In genomic region chr15:85722374-85722773, GRCh38 we compare ENCODE assay signal across 27 cellular contexts.
DNase-seq lines count a peak whose midpoint lies in the region; ATAC-seq and TF ChIP-seq lines count a peak whose summit lies in the region.
"Had no signal": no experiment of that assay in that cellular context is flagged by ENCODE, and none has a peak within 500 bp of the region (broad histone marks: within the 10 kb centered on the region; RNA-seq: fewer than 3 reads in every experiment).

No MANE protein-coding gene starts in this region.

- peaks cover 98% of the 10 kb centered on the region for H3K36me3 ChIP-seq in CD4-positive, CD25-positive, alpha-beta regulatory T cell (ENCODE audit: control insufficient read depth, insufficient read depth, low read length)
- peaks cover 12 to 81% of the 10 kb centered on the region in 2 donors for H3K36me3 ChIP-seq in gastroesophageal sphincter

- no peak overlapping the region for H3K4me3 ChIP-seq in CD4-positive, CD25-positive, alpha-beta regulatory T cell (ENCODE audit: low read depth, low read length)
- H3K4me3 ChIP-seq in gastroesophageal sphincter = no peak overlapping the region
- H3K4me3 ChIP-seq: cardiac muscle cell, stomach had no signal

- H3K4me1 ChIP-seq in CD4-positive, CD25-positive, alpha-beta regulatory T cell (ENCODE audit: control insufficient read depth, insufficient read depth, low read length, poor library complexity, severe bottlenecking) = peaks cover 15% of the 10 kb centered on the region
- H3K4me1 ChIP-seq in gastroesophageal sphincter = peaks cover 23 to 51% (median 35%) of the 10 kb centered on the region in 3 donors

- peak overlapping the region; percentile 55 for H3K27ac Mint-ChIP-seq in activated CD8-positive, alpha-beta T cell treated with anti-CD3 and anti-CD28 coated beads for 36 hours
- no peak overlapping the region for H3K27ac Mint-ChIP-seq in activated CD8-positive, alpha-beta T cell treated with anti-CD3 and anti-CD28 coated beads, Interleukin-2, amount 10 ng/mL, durations not matched to agents 7 days and 5 days
- H3K27ac Mint-ChIP-seq in CD4-positive, CD25-positive, alpha-beta regulatory T cell = peak overlapping the region in 1 of 3 donors; percentile 72
- peak overlapping the region; percentile 71 to 91 for H3K27ac Mint-ChIP-seq in natural killer cell
- H3K27ac Mint-ChIP-seq: dendritic cell treated with granulocyte-macrophage colony-stimulating factor and Interleukin-4, amounts not matched to agents 40 ng/mL and 50 ng/mL, for 4 days; nephron had no signal

- H3K9me3 ChIP-seq in CD4-positive, CD25-positive, alpha-beta regulatory T cell (ENCODE audit: control insufficient read depth in 2 of 2, low read length in 2 of 2) = no peaks in the 10 kb centered on the region
- H3K9me3 ChIP-seq in gastroesophageal sphincter = no peaks in the 10 kb centered on the region
- H3K9me3 ChIP-seq: Caco-2, stomach had no signal

- no peak for TF ChIP-seq EP300 in gastroesophageal sphincter (IDR thresholded peaks at IDR 0.05)

- no peaks in the 10 kb centered on the region for H3K27me3 ChIP-seq in CD4-positive, CD25-positive, alpha-beta regulatory T cell (ENCODE audit: control insufficient read depth, insufficient read depth, low read length)
- no peaks in the 10 kb centered on the region for H3K27me3 ChIP-seq in gastroesophageal sphincter
- H3K27me3 ChIP-seq: cardiac muscle cell, stomach had no signal

- intact Hi-C loops in activated CD8-positive, alpha-beta T cell treated with anti-CD3 and anti-CD28 coated beads for 36 hours (cut with micrococcal nuclease) = no loop called here
- intact Hi-C loops in natural killer cell (cut with micrococcal nuclease) = no loop called here

- peaks cover 75% of the 10 kb centered on the region for H3K36me3 Mint-ChIP-seq in activated CD8-positive, alpha-beta T cell treated with anti-CD3 and anti-CD28 coated beads for 36 hours (ENCODE audit: low read depth)
- peaks cover 77% of the 10 kb centered on the region for H3K36me3 Mint-ChIP-seq in activated CD8-positive, alpha-beta T cell treated with anti-CD3 and anti-CD28 coated beads, Interleukin-2, amount 10 ng/mL, durations not matched to agents 7 days and 5 days (ENCODE audit: low read depth)
- H3K36me3 Mint-ChIP-seq in CD4-positive, CD25-positive, alpha-beta regulatory T cell = peaks cover 51% of the 10 kb centered on the region
- peaks cover 37% of the 10 kb centered on the region for H3K36me3 Mint-ChIP-seq in natural killer cell

- no peak for TF ChIP-seq CTCF in activated CD8-positive, alpha-beta T cell treated with anti-CD3 and anti-CD28 coated beads for 36 hours (IDR thresholded peaks at IDR 0.05)
- TF ChIP-seq CTCF in gastroesophageal sphincter (IDR thresholded peaks at IDR 0.05) (no peak), natural killer cell (IDR thresholded peaks at IDR 0.05) (no peak)

- H3K4me1 Mint-ChIP-seq in activated CD8-positive, alpha-beta T cell treated with anti-CD3 and anti-CD28 coated beads for 36 hours (ENCODE audit: low read depth) = peaks cover 46% of the 10 kb centered on the region
- peaks cover 12% of the 10 kb centered on the region for H3K4me1 Mint-ChIP-seq in activated CD8-positive, alpha-beta T cell treated with anti-CD3 and anti-CD28 coated beads, Interleukin-2, amount 10 ng/mL, durations not matched to agents 7 days and 5 days (ENCODE audit: low read depth)
- H3K4me1 Mint-ChIP-seq in CD4-positive, CD25-positive, alpha-beta regulatory T cell = peaks cover 7 to 57% (median 39%) of the 10 kb centered on the region in 4 donors
- peaks cover 28 to 31% of the 10 kb centered on the region in 2 donors for H3K4me1 Mint-ChIP-seq in natural killer cell

- H3K27ac ChIP-seq in CD4-positive, CD25-positive, alpha-beta regulatory T cell (ENCODE audit: insufficient read depth, low read length, poor library complexity, severe bottlenecking) = peak overlapping the region; percentile 75
- H3K27ac ChIP-seq in gastroesophageal sphincter = peak overlapping the region in 3 of 4 donors; percentile 45 to 86 (median 84)
- H3K27ac ChIP-seq: cardiac muscle cell had no signal

- POLR2A ChIA-PET in activated CD8-positive, alpha-beta T cell treated with anti-CD3 and anti-CD28 coated beads for 36 hours (lab: Charles Lee) = no interaction called here
- POLR2A ChIA-PET in activated CD8-positive, alpha-beta T cell treated with anti-CD3 and anti-CD28 coated beads, Interleukin-2, amount 10 ng/mL, durations not matched to agents 7 days and 5 days (lab: Charles Lee) = no interaction called here

- H3K9me3 Mint-ChIP-seq in activated CD8-positive, alpha-beta T cell treated with anti-CD3 and anti-CD28 coated beads for 36 hours = no peaks in the 10 kb centered on the region
- no peaks in the 10 kb centered on the region for H3K9me3 Mint-ChIP-seq in activated CD8-positive, alpha-beta T cell treated with anti-CD3 and anti-CD28 coated beads, Interleukin-2, amount 10 ng/mL, durations not matched to agents 7 days and 5 days (ENCODE audit: insufficient read depth)
- no peaks in the 10 kb centered on the region for H3K9me3 Mint-ChIP-seq in CD4-positive, CD25-positive, alpha-beta regulatory T cell
- H3K9me3 Mint-ChIP-seq in natural killer cell = no peaks in the 10 kb centered on the region
- H3K9me3 Mint-ChIP-seq: dendritic cell treated with granulocyte-macrophage colony-stimulating factor and Interleukin-4, amounts not matched to agents 40 ng/mL and 50 ng/mL, for 4 days; nephron had no signal

- no peak overlapping the region for H3K4me3 Mint-ChIP-seq in activated CD8-positive, alpha-beta T cell treated with anti-CD3 and anti-CD28 coated beads for 36 hours
- H3K4me3 Mint-ChIP-seq in activated CD8-positive, alpha-beta T cell treated with anti-CD3 and anti-CD28 coated beads, Interleukin-2, amount 10 ng/mL, durations not matched to agents 7 days and 5 days = no peak overlapping the region
- no peak overlapping the region for H3K4me3 Mint-ChIP-seq in CD4-positive, CD25-positive, alpha-beta regulatory T cell
- H3K4me3 Mint-ChIP-seq in natural killer cell = no peak overlapping the region
- H3K4me3 Mint-ChIP-seq: dendritic cell treated with granulocyte-macrophage colony-stimulating factor and Interleukin-4, amounts not matched to agents 40 ng/mL and 50 ng/mL, for 4 days; nephron had no signal

- TF ChIP-seq POLR2A in gastroesophageal sphincter (IDR thresholded peaks at IDR 0.05) = no peak

- CTCF ChIA-PET in activated CD8-positive, alpha-beta T cell treated with anti-CD3 and anti-CD28 coated beads for 36 hours (lab: Charles Lee) = interaction anchor here (0.6 to 2.6 kb wide), 2 partner anchors 13 to 205 kb away, joined by 3 to 9 read pairs; no protein-coding TSS in a partner anchor
- CTCF ChIA-PET in activated CD8-positive, alpha-beta T cell treated with anti-CD3 and anti-CD28 coated beads, Interleukin-2, amount 10 ng/mL, durations not matched to agents 7 days and 5 days (lab: Charles Lee) = no interaction called here

- DNase-seq in activated CD8-positive, alpha-beta T cell treated with anti-CD3 and anti-CD28 coated beads for 36 hours = no peak
- no peak for DNase-seq in activated CD8-positive, alpha-beta T cell treated with anti-CD3 and anti-CD28 coated beads, Interleukin-2, amount 10 ng/mL, durations not matched to agents 7 days and 5 days
- no peak for DNase-seq in CD4-positive, CD25-positive, alpha-beta regulatory T cell
- DNase-seq in natural killer cell (no peak), NCI-H1105 (lab: John Stamatoyannopoulos, UW) (no peak), HUDEP-2 (lab: John Stamatoyannopoulos, UW; ENCODE audit: unreplicated experiment in 76 of 76) (no peak)
- DNase-seq: activated CD4-positive, alpha-beta T cell treated with anti-CD3 and anti-CD28 coated beads, Interleukin-2, amount 50 U/mL, for 48 hours; activated gamma-delta T cell; activated T-cell treated with anti-CD3 and anti-CD28 coated beads for 4 hours; aorta; Caco-2; DMS79; GF-D8; glutamatergic neuron; GOT3; mesendoderm; NCI-H1417; NCI-H2081; NCI-H446; stimulated activated CD4-positive, alpha-beta T cell treated with anti-CD3 and anti-CD28 coated beads, Interleukin-4, amount 100 ng/mL, for 1 hour; stomach; trophoblast cell had no signal

- no peaks in the 10 kb centered on the region for H3K27me3 Mint-ChIP-seq in activated CD8-positive, alpha-beta T cell treated with anti-CD3 and anti-CD28 coated beads for 36 hours
- H3K27me3 Mint-ChIP-seq in activated CD8-positive, alpha-beta T cell treated with anti-CD3 and anti-CD28 coated beads, Interleukin-2, amount 10 ng/mL, durations not matched to agents 7 days and 5 days (ENCODE audit: low read depth) = no peaks in the 10 kb centered on the region
- no peaks in the 10 kb centered on the region for H3K27me3 Mint-ChIP-seq in CD4-positive, CD25-positive, alpha-beta regulatory T cell
- no peaks in the 10 kb centered on the region for H3K27me3 Mint-ChIP-seq in natural killer cell (ENCODE audit: low read depth in 2 of 2)
- H3K27me3 Mint-ChIP-seq: dendritic cell treated with granulocyte-macrophage colony-stimulating factor and Interleukin-4, amounts not matched to agents 40 ng/mL and 50 ng/mL, for 4 days had no signal

- no peak for ATAC-seq in activated CD8-positive, alpha-beta T cell treated with anti-CD3 and anti-CD28 coated beads for 36 hours
- ATAC-seq in activated CD8-positive, alpha-beta T cell treated with anti-CD3 and anti-CD28 coated beads, Interleukin-2, amount 10 ng/mL, durations not matched to agents 7 days and 5 days = no peak
- no peak for ATAC-seq in CD4-positive, CD25-positive, alpha-beta regulatory T cell (ENCODE audit: low read depth in 2 of 2)
- ATAC-seq in gastroesophageal sphincter (no peak), natural killer cell (no peak), GM21447 (IDR thresholded peaks at IDR 0.05; ENCODE audit: unreplicated experiment) (no peak)
